ENCODE assay signal across 24 cellular contexts in the genomic region with DNA sequence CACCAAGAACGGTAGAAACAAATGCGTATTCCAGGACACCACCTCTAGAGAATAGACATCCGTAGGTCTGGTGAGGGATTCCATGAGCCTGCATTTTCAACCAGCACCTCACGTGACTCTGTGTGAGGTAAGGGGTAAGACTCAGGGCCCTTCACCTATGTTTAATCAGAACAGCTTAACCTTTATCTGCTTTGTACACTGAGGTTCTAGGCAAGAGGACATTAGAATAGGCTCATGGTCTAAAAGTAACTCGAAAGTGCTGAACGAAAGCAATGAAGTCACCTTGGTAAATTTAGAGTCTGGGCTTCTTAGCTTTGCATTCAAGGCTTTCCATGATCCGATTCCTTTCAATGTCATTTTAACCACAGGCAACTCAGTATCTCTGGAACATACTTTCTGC.
DNase-seq lines count a peak whose midpoint lies in the region; ATAC-seq, FAIRE-seq and TF ChIP-seq lines count a peak whose summit lies in the region.
"Had no signal": no experiment of that assay in that cellular context is flagged by ENCODE, and none has a peak within 500 bp of the region (broad histone marks: within the 10 kb centered on the region; RNA-seq: fewer than 3 reads in every experiment).

No MANE protein-coding gene starts in this region.

- H3K4me1 Mint-ChIP-seq in CD8-positive, alpha-beta T cell (ENCODE audit: low read depth), result no peaks in the 10 kb centered on the region
- H3K4me1 Mint-ChIP-seq in activated CD4-positive, alpha-beta T cell treated with anti-CD3 and anti-CD28 coated beads, Interleukin-2, amount 10 ng/mL, durations not matched to agents 24 days and 14 days, result no peaks in the 10 kb centered on the region
- H3K4me1 Mint-ChIP-seq: CD14-positive monocyte had no signal

- no peak overlapping the region for H3K4me3 Mint-ChIP-seq in CD8-positive, alpha-beta T cell
- no peak overlapping the region for H3K4me3 Mint-ChIP-seq in activated CD4-positive, alpha-beta T cell treated with anti-CD3 and anti-CD28 coated beads, Interleukin-2, amount 10 ng/mL, durations not matched to agents 24 days and 14 days
- H3K4me3 Mint-ChIP-seq: CD14-positive monocyte; CD4-positive, alpha-beta T cell had no signal

- no peak for TF ChIP-seq RAD21 in K562 (CRISPR knock-in tag; conservative IDR thresholded peaks at IDR 0.05 in 1 of 2, IDR thresholded peaks at IDR 0.05 in 1 of 2)

- CTCF ChIA-PET in K562 (lab: Yijun Ruan, JAX; ENCODE audit: low intra/inter-chr PET ratio), result no interaction called here
- CTCF ChIA-PET in CD8-positive, alpha-beta T cell (lab: Charles Lee), result no interaction called here

- H3K9me3 ChIP-seq in heart left ventricle (no peaks in the 10 kb centered on the region), K562 (replicated peaks; ENCODE audit: control insufficient read depth, insufficient read depth, low read depth, low read length) (no peaks in the 10 kb centered on the region), gastrocnemius medialis (no peaks in the 10 kb centered on the region)
- no peaks in the 10 kb centered on the region for H3K9me3 ChIP-seq in CD8-positive, alpha-beta T cell (ENCODE audit: low read length)
- H3K9me3 ChIP-seq: A549; BE2C; BLaER1 treated with 17β-estradiol and CSF1 and Interleukin-3, amounts not matched to agents 10 nM and 100 nM had no signal

- no peaks in the 10 kb centered on the region for H3K9me3 Mint-ChIP-seq in CD8-positive, alpha-beta T cell
- H3K9me3 Mint-ChIP-seq in activated CD4-positive, alpha-beta T cell treated with anti-CD3 and anti-CD28 coated beads, Interleukin-2, amount 10 ng/mL, durations not matched to agents 24 days and 14 days, result no peaks in the 10 kb centered on the region
- H3K9me3 Mint-ChIP-seq: CD4-positive, alpha-beta T cell had no signal

- POLR2A ChIA-PET in K562 (lab: Yijun Ruan, JAX), result no interaction called here
- POLR2A ChIA-PET in CD8-positive, alpha-beta T cell (lab: Charles Lee), result no interaction called here

- peak; percentile 72 to 89 (median 76) for ATAC-seq in heart left ventricle
- ATAC-seq in K562, result no peak
- peak; percentile 61 to 74 for ATAC-seq in gastrocnemius medialis
- ATAC-seq in CD8-positive, alpha-beta T cell, result no peak
- ATAC-seq: A549 had no signal

- intact Hi-C loops in heart left ventricle (cut with DNase I), result loop anchor here in 1 of 10 donors (10.0 kb wide), 1 partner anchor 270 kb away; a partner anchor contains a TSS
- intact Hi-C loops in cardiac septum (cut with DNase I), result no loop called here
- intact Hi-C loops in K562 (cut with micrococcal nuclease), result no loop called here
- intact Hi-C loops in gastrocnemius medialis (cut with DNase I; ENCODE audit: low total_unique reads), result no loop called here
- intact Hi-C loops in CD8-positive, alpha-beta T cell (cut with DNase I, micrococcal nuclease), result no loop called here
- intact Hi-C loops in activated CD4-positive, alpha-beta T cell treated with anti-CD3 and anti-CD28 coated beads, Interleukin-2, amount 10 ng/mL, durations not matched to agents 24 days and 14 days (cut with micrococcal nuclease), result no loop called here

- no peaks in the 10 kb centered on the region for H3K36me3 Mint-ChIP-seq in CD8-positive, alpha-beta T cell
- no peaks in the 10 kb centered on the region for H3K36me3 Mint-ChIP-seq in activated CD4-positive, alpha-beta T cell treated with anti-CD3 and anti-CD28 coated beads, Interleukin-2, amount 10 ng/mL, durations not matched to agents 24 days and 14 days (ENCODE audit: low read depth)
- H3K36me3 Mint-ChIP-seq: CD14-positive monocyte had no signal

- H3K36me3 ChIP-seq in heart left ventricle, result no peaks in the 10 kb centered on the region
- H3K36me3 ChIP-seq in K562 (ENCODE audit: control insufficient read depth, insufficient read depth, low read length), result no peaks in the 10 kb centered on the region
- no peaks in the 10 kb centered on the region for H3K36me3 ChIP-seq in gastrocnemius medialis
- no peaks in the 10 kb centered on the region for H3K36me3 ChIP-seq in CD8-positive, alpha-beta T cell (ENCODE audit: insufficient read depth, low read length)
- H3K36me3 ChIP-seq: BE2C; BLaER1 treated with 17β-estradiol and CSF1 and Interleukin-3, amounts not matched to agents 10 nM and 100 nM had no signal

- H3K9ac ChIP-seq in K562 (ENCODE audit: insufficient read depth in 1 of 2, low read depth in 2 of 2, low read length in 2 of 2), result no peak overlapping the region
- H3K9ac ChIP-seq: BLaER1 treated with 17β-estradiol and CSF1 and Interleukin-3, amounts not matched to agents 10 nM and 100 nM had no signal

- peaks cover 0 to 24% (median 0%) of the 10 kb centered on the region in 12 donors for H3K4me1 ChIP-seq in heart left ventricle
- H3K4me1 ChIP-seq in K562 (replicated peaks in 1 of 2; ENCODE audit: control insufficient read depth in 2 of 2, insufficient read depth in 2 of 2, low read length in 2 of 2), result no peaks in the 10 kb centered on the region
- H3K4me1 ChIP-seq in gastrocnemius medialis, result no peaks in the 10 kb centered on the region
- no peaks in the 10 kb centered on the region for H3K4me1 ChIP-seq in CD8-positive, alpha-beta T cell (ENCODE audit: insufficient read depth, low read length)
- H3K4me1 ChIP-seq: A549; BE2C; BLaER1 treated with 17β-estradiol and CSF1 and Interleukin-3, amounts not matched to agents 10 nM and 100 nM had no signal

- FAIRE-seq in GM12892 (lab: Jason Lieb, UNC) (peak; percentile 74), K562 (lab: Jason Lieb, UNC) (no peak)
- FAIRE-seq: A549, GM12891 had no signal

- no peak overlapping the region for H3K4me2 ChIP-seq in K562 (ENCODE audit: insufficient read depth, low read length)
- H3K4me2 ChIP-seq: A549; BLaER1 treated with 17β-estradiol and CSF1 and Interleukin-3, amounts not matched to agents 10 nM and 100 nM had no signal

- peak overlapping the region in 3 of 12 donors; percentile 34 to 44 (median 38) for H3K27ac ChIP-seq in heart left ventricle
- no peak overlapping the region for H3K27ac ChIP-seq in K562 (ENCODE audit: extremely low read depth, low read depth, low read length)
- peak overlapping the region in 1 of 4 donors; percentile 37 for H3K27ac ChIP-seq in gastrocnemius medialis
- no peak overlapping the region for H3K27ac ChIP-seq in CD8-positive, alpha-beta T cell (ENCODE audit: low read depth, low read length)
- H3K27ac ChIP-seq: A549; BLaER1 treated with 17β-estradiol and CSF1 and Interleukin-3, amounts not matched to agents 10 nM and 100 nM had no signal

- TF ChIP-seq POLR2A in heart left ventricle (IDR thresholded peaks at IDR 0.05) (no peak), GM12892 (IDR thresholded peaks at IDR 0.05; ENCODE audit: low read depth, low read length) (no peak), K562 (conservative IDR thresholded peaks at IDR 0.05) (no peak), gastrocnemius medialis (IDR thresholded peaks at IDR 0.05) (no peak)

- in situ Hi-C loops in K562 (cut with MboI) (no loop called here), gastrocnemius medialis (cut with MboI; ENCODE audit: low sequenced_read_pairs in 4 of 4) (no loop called here)

- H3K27me3 ChIP-seq in heart left ventricle, result no peaks in the 10 kb centered on the region
- H3K27me3 ChIP-seq in K562 (ENCODE audit: control insufficient read depth in 2 of 2, insufficient read depth in 2 of 2, low read length in 2 of 2), result no peaks in the 10 kb centered on the region; a peak in 1 of 5 replicates
- H3K27me3 ChIP-seq in gastrocnemius medialis, result no peaks in the 10 kb centered on the region
- no peaks in the 10 kb centered on the region for H3K27me3 ChIP-seq in CD8-positive, alpha-beta T cell (ENCODE audit: insufficient read depth, low read length)
- H3K27me3 ChIP-seq: BE2C; BLaER1 treated with 17β-estradiol and CSF1 and Interleukin-3, amounts not matched to agents 10 nM and 100 nM had no signal

- no peak overlapping the region for H3K4me3 ChIP-seq in heart left ventricle
- no peak overlapping the region for H3K4me3 ChIP-seq in K562
- H3K4me3 ChIP-seq in gastrocnemius medialis, result no peak overlapping the region
- H3K4me3 ChIP-seq in CD8-positive, alpha-beta T cell (ENCODE audit: low read depth, low read length), result no peak overlapping the region
- H3K4me3 ChIP-seq: A549; BLaER1 treated with 17β-estradiol and CSF1 and Interleukin-3, amounts not matched to agents 10 nM and 100 nM had no signal

- H3K9me1 ChIP-seq in K562 (ENCODE audit: control insufficient read depth, insufficient read depth, low read length), result no peaks in the 10 kb centered on the region

- TF ChIP-seq CTCF in heart left ventricle (IDR thresholded peaks at IDR 0.05) (no peak), K562 (IDR thresholded peaks at IDR 0.05 in 2 of 3, conservative IDR thresholded peaks at IDR 0.05 in 1 of 3; ENCODE audit: insufficient read depth in 2 of 3, low read depth in 1 of 3, low read length in 3 of 3) (no peak), gastrocnemius medialis (IDR thresholded peaks at IDR 0.05 in 4 of 5, conservative IDR thresholded peaks at IDR 0.05 in 1 of 5) (no peak)
- TF ChIP-seq CTCF in CD8-positive, alpha-beta T cell (IDR thresholded peaks at IDR 0.05), result no peak

- no peak overlapping the region for H2AFZ ChIP-seq in K562 (ENCODE audit: low read depth, low read length)

- no peaks in the 10 kb centered on the region for H3K79me2 ChIP-seq in K562 (ENCODE audit: control insufficient read depth, insufficient read depth, low read length)

- DNase-seq in heart left ventricle, result no peak
- DNase-seq in cardiac septum (ENCODE audit: low spot score), result no peak
- no peak for DNase-seq in GM12892 (ENCODE audit: insufficient read length)
- no peak for DNase-seq in K562 (ENCODE audit: extremely low read depth in 1 of 4, low spot score in 3 of 4)
- no peak for DNase-seq in gastrocnemius medialis
- DNase-seq in CD8-positive, alpha-beta T cell, result no peak
- DNase-seq in activated CD4-positive, alpha-beta T cell treated with anti-CD3 and anti-CD28 coated beads, Interleukin-2, amount 10 ng/mL, durations not matched to agents 24 days and 14 days, result no peak
- DNase-seq: 8988T; ACHN; AML-193; BE2C; Calu3; CD4-positive, alpha-beta T cell; COR-L47; DMS53; DMS79 treated with DMSO at 0.1 percent for 48 hours; GF-D8; GOT3; H7; HCEC 1CT had no signal

- no peak overlapping the region for H3K27ac Mint-ChIP-seq in CD8-positive, alpha-beta T cell
- H3K27ac Mint-ChIP-seq in activated CD4-positive, alpha-beta T cell treated with anti-CD3 and anti-CD28 coated beads, Interleukin-2, amount 10 ng/mL, durations not matched to agents 24 days and 14 days, result no peak overlapping the region
- H3K27ac Mint-ChIP-seq: CD14-positive monocyte; CD4-positive, alpha-beta T cell had no signal

- no TSS peak for BruUV-seq in K562 (replicated peaks; lab: Mats Ljungman, UMichigan)

- no peaks in the 10 kb centered on the region for H4K20me1 ChIP-seq in K562 (replicated peaks; ENCODE audit: control insufficient read depth, insufficient read depth, low read length)
- H4K20me1 ChIP-seq: BLaER1 treated with 17β-estradiol and CSF1 and Interleukin-3, amounts not matched to agents 10 nM and 100 nM had no signal

- H3K27me3 Mint-ChIP-seq in CD8-positive, alpha-beta T cell (ENCODE audit: low read depth), result peaks cover 3% of the 10 kb centered on the region
- H3K27me3 Mint-ChIP-seq in activated CD4-positive, alpha-beta T cell treated with anti-CD3 and anti-CD28 coated beads, Interleukin-2, amount 10 ng/mL, durations not matched to agents 24 days and 14 days, result no peaks in the 10 kb centered on the region

- 64 to 81% (median 70%) methylated on average over 7 of the region's 7 CpGs for WGBS in heart left ventricle, 4 donors
- WGBS in K562 (ENCODE audit: insufficient coverage, low coverage, missing lambda C conversion rate), result 0% methylated on average over 7 of the region's 7 CpGs

- no peak for TF ChIP-seq EP300 in K562 (IDR thresholded peaks at IDR 0.05; ENCODE audit: low read length)

Comparison
In these comparisons a context has a peak if more than half of its experiments do, and no peak if none do; other contexts are left out.
1. ATAC-seq: peak in heart left ventricle (4 of 4) and gastrocnemius medialis (2 of 2); none in K562 (single experiment) and CD8-positive, alpha-beta T cell (single experiment).